ENCODE assay signal across 16 cellular contexts in genomic region chr17:75815399-75815798, GRCh38.
"Had no signal": no experiment of that assay in that cellular context is flagged by ENCODE, and none has a peak within 500 bp of the region (broad histone marks: within the 10 kb centered on the region; RNA-seq: fewer than 3 reads in every experiment).

No MANE protein-coding gene starts in this region.

- H3K4me1 Mint-ChIP-seq: activated naive CD4-positive, alpha-beta T cell treated with anti-CD3 and anti-CD28 coated beads, Interleukin-2, amount 50 U/mL, for 24 hours; endodermal cell; natural killer cell had no signal

- H3K27ac Mint-ChIP-seq: activated CD4-positive, alpha-beta T cell treated with anti-CD3 and anti-CD28 coated beads, Interleukin-2, amount 10 ng/mL, durations not matched to agents 7 days and 5 days; activated naive CD4-positive, alpha-beta T cell treated with anti-CD3 and anti-CD28 coated beads, Interleukin-2, amount 50 U/mL, for 24 hours; endodermal cell; natural killer cell; T-helper 17 cell had no signal

- H3K9me3 Mint-ChIP-seq: activated CD4-positive, alpha-beta T cell treated with anti-CD3 and anti-CD28 coated beads, Interleukin-2, amount 10 ng/mL, durations not matched to agents 7 days and 5 days; activated naive CD4-positive, alpha-beta T cell treated with anti-CD3 and anti-CD28 coated beads, Interleukin-2, amount 50 U/mL, for 24 hours; endodermal cell; natural killer cell; type B pancreatic cell had no signal

- H3K4me3 Mint-ChIP-seq: activated CD4-positive, alpha-beta T cell treated with anti-CD3 and anti-CD28 coated beads, Interleukin-2, amount 10 ng/mL, durations not matched to agents 7 days and 5 days; activated naive CD4-positive, alpha-beta T cell treated with anti-CD3 and anti-CD28 coated beads, Interleukin-2, amount 50 U/mL, for 24 hours; endodermal cell; natural killer cell; T-helper 17 cell; type B pancreatic cell had no signal

- H3K4me3 ChIP-seq: prostate gland, right lobe of liver had no signal

- H3K27ac ChIP-seq: brain microvascular endothelial cell, prostate gland, right lobe of liver had no signal

- H3K4me1 ChIP-seq: prostate gland, right lobe of liver had no signal

- H3K36me3 Mint-ChIP-seq: natural killer cell had no signal

- H3K27me3 ChIP-seq: brain microvascular endothelial cell, right lobe of liver had no signal

- H3K27me3 Mint-ChIP-seq: activated CD4-positive, alpha-beta T cell treated with anti-CD3 and anti-CD28 coated beads, Interleukin-2, amount 10 ng/mL, durations not matched to agents 7 days and 5 days; activated naive CD4-positive, alpha-beta T cell treated with anti-CD3 and anti-CD28 coated beads, Interleukin-2, amount 50 U/mL, for 24 hours; T-helper 17 cell; type B pancreatic cell had no signal

- ATAC-seq: natural killer cell, right lobe of liver, T-helper 17 cell had no signal

- DNase-seq: activated CD4-positive, alpha-beta T cell treated with anti-CD3 and anti-CD28 coated beads, Interleukin-2, amount 10 ng/mL, durations not matched to agents 7 days and 5 days; activated CD4-positive, CD25-positive, alpha-beta regulatory T cell; activated T-cell treated with anti-CD3 and anti-CD28 coated beads for 4 hours; amygdala; cerebellar nuclear complex; endodermal cell; glutamatergic neuron; natural killer cell; occipital lobe; stimulated activated naive CD4-positive, alpha-beta T cell; T-helper 17 cell had no signal

- H3K9me3 ChIP-seq: prostate gland, right lobe of liver had no signal
